Comparison of ENCODE assay signal across 8 cellular contexts in genomic region chr11:57639321-57640067, GRCh38. TPM values are rescaled to one million over a fixed set of nuclear protein-coding genes. Genes with fewer than 3 reads are reported as not detected.
DNase-seq lines count a peak whose midpoint lies in the region; ATAC-seq and TF ChIP-seq lines count a peak whose summit lies in the region.

No MANE protein-coding gene starts in this region.

- BruUV-seq in Calu3 (replicated peaks; lab: Mats Ljungman, UMichigan), result no TSS peak

- H3K9me3 Mint-ChIP-seq in Calu3 (ENCODE audit: low read depth, unreplicated experiment), result no peaks in the 10 kb centered on the region
- H3K9me3 Mint-ChIP-seq in naive thymus-derived CD8-positive, alpha-beta T cell, result no peaks in the 10 kb centered on the region

- no peaks in the 10 kb centered on the region for H3K4me1 Mint-ChIP-seq in Calu3 (ENCODE audit: low read depth, unreplicated experiment)
- H3K4me1 Mint-ChIP-seq in naive thymus-derived CD8-positive, alpha-beta T cell, result peaks cover 8 to 21% (median 18%) of the 10 kb centered on the region in 4 donors

- H3K27ac Mint-ChIP-seq in Calu3 (ENCODE audit: unreplicated experiment), result no peak overlapping the region
- peak overlapping the region in 5 of 10 donors; percentile 31 to 82 (median 56) for H3K27ac Mint-ChIP-seq in naive thymus-derived CD8-positive, alpha-beta T cell

- intact Hi-C loops in Calu3 (cut with micrococcal nuclease; ENCODE audit: unreplicated experiment), result loop anchor here (2.0 to 10.0 kb wide), 2 partner anchors 181 to 875 kb away; no protein-coding TSS in a partner anchor

- peak in 1 of 2 donors; percentile 42 for ATAC-seq in naive thymus-derived CD8-positive, alpha-beta T cell
- ATAC-seq in HG03520 (IDR thresholded peaks at IDR 0.05; ENCODE audit: unreplicated experiment) (no peak), omental fat pad (ENCODE audit: low FRiP score) (no peak)

- POLR2A ChIA-PET in naive thymus-derived CD8-positive, alpha-beta T cell (lab: Charles Lee), result interaction anchor here (0.5 to 4.3 kb wide), 3 partner anchors 67 to 390 kb away, joined by 3 to 33 read pairs (median 6); partner anchors contain the start of gene UBE2L6

- H3K36me3 Mint-ChIP-seq in Calu3 (ENCODE audit: insufficient read depth, unreplicated experiment), result peaks cover 12% of the 10 kb centered on the region
- H3K36me3 Mint-ChIP-seq in naive thymus-derived CD8-positive, alpha-beta T cell, result no peaks in the 10 kb centered on the region

- TF ChIP-seq CTCF in Calu3 (IDR thresholded peaks at IDR 0.05; ENCODE audit: unreplicated experiment) (no peak), omental fat pad (IDR thresholded peaks at IDR 0.05) (no peak)

- DNase-seq in Calu3 (no peak), NCI-H2227 (lab: John Stamatoyannopoulos, UW; ENCODE audit: unreplicated experiment) (peak; percentile 93), dermis blood vessel endothelial cell (peak; percentile 45), occipital lobe (lab: John Stamatoyannopoulos, UW) (no peak), inferior parietal cortex (ENCODE audit: extremely low spot score) (no peak), omental fat pad (ENCODE audit: low spot score) (no peak)
- DNase-seq in naive thymus-derived CD8-positive, alpha-beta T cell, result no peak

- H3K27me3 Mint-ChIP-seq in Calu3 (ENCODE audit: unreplicated experiment), result peaks cover 38% of the 10 kb centered on the region
- peaks cover 2 to 35% (median 11%) of the 10 kb centered on the region in 5 donors for H3K27me3 Mint-ChIP-seq in naive thymus-derived CD8-positive, alpha-beta T cell

- CTCF ChIA-PET in Calu3 (lab: Charles Lee), result interaction anchor here (0.6 to 3.5 kb wide), 4 partner anchors 44 to 189 kb away, joined by 3 to 62 read pairs (median 4); partner anchors contain the start of gene UBE2L6

- H3K4me3 Mint-ChIP-seq in Calu3 (ENCODE audit: low read depth, unreplicated experiment), result peak overlapping the region; percentile 74
- H3K4me3 Mint-ChIP-seq in naive thymus-derived CD8-positive, alpha-beta T cell, result peak overlapping the region; percentile 80 to 94 (median 90)

RNA-seq across cellular contexts. Expression of gene YPEL4, which starts 10.2 kb away (rescaled TPM):
- total RNA-seq in Calu3 (2022) (0.28 TPM in 1 of 2 replicates, not detected in the other), dermis blood vessel endothelial cell (0.05 TPM in 1 of 2 replicates, not detected in the other), occipital lobe (3.6 TPM), omental fat pad (1 to 10 TPM in 3 of 4 donors, under 1 TPM in 1; 0.63 to 1.8 (median 1.5) TPM)
- 10 to 100 TPM; 12.9 to 14.6 TPM for total RNA-seq in naive thymus-derived CD8-positive, alpha-beta T cell
- under 1 TPM in 1 of 3 donors, not detected in 2; 0.27 TPM for polyA plus RNA-seq in naive thymus-derived CD8-positive, alpha-beta T cell

RNA-seq across cellular contexts. Expression of gene CLP1, which starts 18.1 kb away (rescaled TPM):
- total RNA-seq in Calu3 (2022) (15.2 and 18.6 TPM in 2 replicates), dermis blood vessel endothelial cell (24.6 and 26.5 TPM in 2 replicates), occipital lobe (15.1 TPM), omental fat pad (10 to 100 TPM; 12.3 to 26.1 (median 15.7) TPM)
- total RNA-seq in naive thymus-derived CD8-positive, alpha-beta T cell, result 10 to 100 TPM; 13.5 TPM
- polyA plus RNA-seq in naive thymus-derived CD8-positive, alpha-beta T cell, result 10 to 100 TPM in 1 of 3 donors, 1 to 10 TPM in 2; 7.9 to 13.4 (median 9.4) TPM

RNA-seq across cellular contexts. Expression of gene ZDHHC5, which starts 28.4 kb away (rescaled TPM):
- total RNA-seq in Calu3 (2022) (85.9 and 95.3 TPM in 2 replicates), dermis blood vessel endothelial cell (34.0 and 55.9 TPM in 2 replicates), occipital lobe (18.6 TPM), omental fat pad (10 to 100 TPM; 44.1 to 61.5 (median 50.7) TPM)
- 10 to 100 TPM; 75.2 to 78.8 TPM for total RNA-seq in naive thymus-derived CD8-positive, alpha-beta T cell
- polyA plus RNA-seq in naive thymus-derived CD8-positive, alpha-beta T cell, result 10 to 100 TPM; 25.0 to 43.4 (median 26.4) TPM

RNA-seq across cellular contexts. Expression of gene SERPING1, which starts 42.0 kb away (rescaled TPM):
- 61.8 and 112 TPM in 2 replicates for total RNA-seq in Calu3 (2022)
- 0.19 and 0.85 TPM in 2 replicates for total RNA-seq in dermis blood vessel endothelial cell
- total RNA-seq in naive thymus-derived CD8-positive, alpha-beta T cell, result not detected
- not detected for polyA plus RNA-seq in naive thymus-derived CD8-positive, alpha-beta T cell
- total RNA-seq in occipital lobe, result 9.0 TPM
- total RNA-seq in omental fat pad, result 1,000 to 10,000 TPM in 1 of 4 donors, 100 to 1,000 TPM in 3; 500 to 1,674 (median 892) TPM

Comparison
In these comparisons a context has a peak if more than half of its experiments do, and no peak if none do; other contexts are left out.
1. DNase-seq: peak in NCI-H2227 (single experiment) and dermis blood vessel endothelial cell (single experiment); none in Calu3 (single experiment), naive thymus-derived CD8-positive, alpha-beta T cell (0 of 10), occipital lobe (single experiment), inferior parietal cortex (single experiment) and omental fat pad (single experiment).